In the genomic region with DNA sequence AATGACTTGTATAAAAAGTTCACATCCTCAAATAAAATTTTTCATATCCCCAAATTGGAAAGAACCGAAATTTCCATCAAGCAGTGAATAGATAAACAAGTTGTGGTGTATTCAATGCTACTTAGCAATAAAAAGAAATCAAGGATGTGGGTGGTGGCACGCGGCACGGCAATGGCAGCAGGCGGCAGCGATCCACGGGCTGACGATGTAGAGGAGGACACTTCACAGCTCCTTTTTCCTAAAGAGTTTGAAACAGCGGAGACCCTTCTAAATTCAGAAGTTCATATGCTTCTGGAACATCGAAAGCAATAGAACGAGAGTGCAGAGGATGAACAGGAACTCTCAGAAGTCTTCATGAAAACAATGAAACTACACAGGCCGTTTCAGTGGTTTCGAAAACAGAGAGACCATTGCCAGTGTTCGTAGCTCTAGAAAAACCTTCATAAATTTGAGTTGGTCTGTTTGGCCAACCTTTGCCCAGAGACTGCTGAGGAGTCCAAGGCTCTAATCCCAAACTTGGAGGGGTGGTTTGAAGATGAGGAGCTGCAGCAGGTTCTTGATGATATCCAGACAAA, we compare ENCODE assay signal across 21 cellular contexts. TPM values are rescaled to one million over a fixed set of nuclear protein-coding genes. Genes with fewer than 3 reads are reported as not detected.
DNase-seq lines count a peak whose midpoint lies in the region; ATAC-seq, FAIRE-seq and TF ChIP-seq lines count a peak whose summit lies in the region.
"Had no signal": no experiment of that assay in that cellular context is flagged by ENCODE, and none has a peak within 500 bp of the region (broad histone marks: within the 10 kb centered on the region; RNA-seq: fewer than 3 reads in every experiment).

No MANE protein-coding gene starts in this region.

- H3K9me1 ChIP-seq in K562 (ENCODE audit: control insufficient read depth, insufficient read depth, low read length), result no peaks in the 10 kb centered on the region

- H3K9ac ChIP-seq in KMS-11 (peak overlapping the region; percentile 52; the same call in 1 of the 2 replicates), K562 (ENCODE audit: insufficient read depth in 1 of 2, low read depth in 2 of 2, low read length in 2 of 2) (no peak overlapping the region)

- H3K27ac Mint-ChIP-seq in CD8-positive, alpha-beta memory T cell, result peak overlapping the region; percentile 78 to 96 (median 90)
- H3K27ac Mint-ChIP-seq in activated CD8-positive, alpha-beta T cell treated with anti-CD3 and anti-CD28 coated beads, Interleukin-2, amount 10 ng/mL, durations not matched to agents 7 days and 5 days, result peak overlapping the region; percentile 94

- no peaks in the 10 kb centered on the region for H3K36me3 ChIP-seq in CD8-positive, alpha-beta memory T cell (ENCODE audit: insufficient read depth, low read length)
- no peaks in the 10 kb centered on the region for H3K36me3 ChIP-seq in KMS-11 (ENCODE audit: insufficient read depth)
- H3K36me3 ChIP-seq in K562 (ENCODE audit: control insufficient read depth, insufficient read depth, low read length), result no peaks in the 10 kb centered on the region
- H3K36me3 ChIP-seq: heart left ventricle, lower lobe of right lung, pancreas, sigmoid colon, thyroid gland had no signal

- peaks cover 0 to 19% (median 6%) of the 10 kb centered on the region in 3 donors for H3K36me3 Mint-ChIP-seq in CD8-positive, alpha-beta memory T cell
- H3K36me3 Mint-ChIP-seq in activated CD8-positive, alpha-beta T cell treated with anti-CD3 and anti-CD28 coated beads, Interleukin-2, amount 10 ng/mL, durations not matched to agents 7 days and 5 days (ENCODE audit: low read depth), result peaks cover 38% of the 10 kb centered on the region

- H3K4me1 ChIP-seq in CD8-positive, alpha-beta memory T cell (ENCODE audit: insufficient read depth, low read length), result peaks cover 37% of the 10 kb centered on the region
- H3K4me1 ChIP-seq in KMS-11 (ENCODE audit: low read depth, poor library complexity, severe bottlenecking) (peaks cover 28% of the 10 kb centered on the region), K562 (replicated peaks in 1 of 2; ENCODE audit: control insufficient read depth in 2 of 2, insufficient read depth in 2 of 2, low read length in 2 of 2) (no peaks in the 10 kb centered on the region)
- H3K4me1 ChIP-seq: heart left ventricle, lower lobe of right lung, pancreas, sigmoid colon, thyroid gland had no signal

- POLR2A ChIA-PET in CD8-positive, alpha-beta memory T cell (lab: Charles Lee), result interaction anchor here (1.0 kb wide), 1 partner anchor 180 kb away, joined by 4 read pairs; no protein-coding TSS in a partner anchor
- POLR2A ChIA-PET in activated CD8-positive, alpha-beta T cell treated with anti-CD3 and anti-CD28 coated beads, Interleukin-2, amount 10 ng/mL, durations not matched to agents 7 days and 5 days (lab: Charles Lee), result interaction anchor here (0.7 to 2.6 kb wide), 3 partner anchors 10 to 246 kb away, joined by 3 to 12 read pairs (median 3); no protein-coding TSS in a partner anchor
- POLR2A ChIA-PET in K562 (lab: Yijun Ruan, JAX), result interaction anchor here (0.8 kb wide), 1 partner anchor 211 kb away, joined by 3 read pairs; no protein-coding TSS in a partner anchor

- H2AFZ ChIP-seq in KMS-11 (ENCODE audit: low read depth) (peak overlapping the region; percentile 58; the same call in 1 of the 2 replicates), K562 (ENCODE audit: low read depth, low read length) (peak overlapping the region; percentile 37)

- TF ChIP-seq EP300 in K562 (IDR thresholded peaks at IDR 0.05; ENCODE audit: low read length), result no peak

- TF ChIP-seq RAD21 in K562 (CRISPR knock-in tag; conservative IDR thresholded peaks at IDR 0.05 in 1 of 2, IDR thresholded peaks at IDR 0.05 in 1 of 2), result no peak

- ATAC-seq in activated CD8-positive, alpha-beta T cell treated with anti-CD3 and anti-CD28 coated beads, Interleukin-2, amount 10 ng/mL, durations not matched to agents 7 days and 5 days, result no peak
- ATAC-seq in K562, result no peak
- ATAC-seq: heart left ventricle, lower lobe of right lung, Panc1, pancreas had no signal

- H4K20me1 ChIP-seq in KMS-11 (ENCODE audit: insufficient read depth) (no peaks in the 10 kb centered on the region), K562 (replicated peaks; ENCODE audit: control insufficient read depth, insufficient read depth, low read length) (no peaks in the 10 kb centered on the region)

- H3K4me1 Mint-ChIP-seq in CD8-positive, alpha-beta memory T cell, result peaks cover 23 to 34% (median 33%) of the 10 kb centered on the region in 3 donors
- peaks cover 31% of the 10 kb centered on the region for H3K4me1 Mint-ChIP-seq in activated CD8-positive, alpha-beta T cell treated with anti-CD3 and anti-CD28 coated beads, Interleukin-2, amount 10 ng/mL, durations not matched to agents 7 days and 5 days (ENCODE audit: low read depth)

- BruUV-seq in K562 (replicated peaks; lab: Mats Ljungman, UMichigan), result no TSS peak

- in situ Hi-C loops in K562 (cut with MboI), result no loop called here

- H3K4me3 ChIP-seq in CD8-positive, alpha-beta memory T cell (ENCODE audit: low read length), result peak overlapping the region; percentile 26
- H3K4me3 ChIP-seq in KMS-11 (IDR thresholded peaks at IDR 0.05; ENCODE audit: insufficient read depth, low read depth, low read length) (peak overlapping the region; percentile 18), K562 (no peak overlapping the region)
- H3K4me3 ChIP-seq: heart left ventricle, lower lobe of right lung, pancreas, sigmoid colon, thyroid gland had no signal

- intact Hi-C loops in K562 (cut with micrococcal nuclease), result no loop called here

- no peaks in the 10 kb centered on the region for H3K27me3 ChIP-seq in CD8-positive, alpha-beta memory T cell (ENCODE audit: insufficient read depth, low read length, poor library complexity, severe bottlenecking)
- H3K27me3 ChIP-seq in KMS-11 (ENCODE audit: insufficient read depth, low read depth), result no peaks in the 10 kb centered on the region
- H3K27me3 ChIP-seq in K562 (ENCODE audit: control insufficient read depth in 2 of 2, insufficient read depth in 2 of 2, low read length in 2 of 2), result no peaks in the 10 kb centered on the region
- H3K27me3 ChIP-seq: heart left ventricle, pancreas, sigmoid colon, thyroid gland had no signal

- peaks cover 22 to 36% (median 24%) of the 10 kb centered on the region in 5 donors for H3K9me3 Mint-ChIP-seq in CD8-positive, alpha-beta memory T cell
- peaks cover 39% of the 10 kb centered on the region for H3K9me3 Mint-ChIP-seq in activated CD8-positive, alpha-beta T cell treated with anti-CD3 and anti-CD28 coated beads, Interleukin-2, amount 10 ng/mL, durations not matched to agents 7 days and 5 days (ENCODE audit: insufficient read depth)

- H3K4me2 ChIP-seq in KMS-11 (peak overlapping the region; percentile 85), K562 (ENCODE audit: insufficient read depth, low read length) (no peak overlapping the region; the same call in 1 of the 2 replicates)

- H3K4me3 Mint-ChIP-seq in CD8-positive, alpha-beta memory T cell, result peak overlapping the region; percentile 25 to 91 (median 81)
- peak overlapping the region; percentile 75 for H3K4me3 Mint-ChIP-seq in activated CD8-positive, alpha-beta T cell treated with anti-CD3 and anti-CD28 coated beads, Interleukin-2, amount 10 ng/mL, durations not matched to agents 7 days and 5 days

- WGBS in K562 (ENCODE audit: insufficient coverage, low coverage, missing lambda C conversion rate), result 15% methylated on average over 14 of the region's 14 CpGs

- H3K27me3 Mint-ChIP-seq in CD8-positive, alpha-beta memory T cell, result peaks cover 8 to 14% of the 10 kb centered on the region in 2 donors
- H3K27me3 Mint-ChIP-seq in activated CD8-positive, alpha-beta T cell treated with anti-CD3 and anti-CD28 coated beads, Interleukin-2, amount 10 ng/mL, durations not matched to agents 7 days and 5 days (ENCODE audit: low read depth), result no peaks in the 10 kb centered on the region

- H3K79me2 ChIP-seq in KMS-11 (ENCODE audit: insufficient read depth, low read depth) (no peaks in the 10 kb centered on the region), K562 (ENCODE audit: control insufficient read depth, insufficient read depth, low read length) (no peaks in the 10 kb centered on the region)

- DNase-seq in CD8-positive, alpha-beta memory T cell, result peak in 1 of 5 donors; percentile 37
- DNase-seq in activated CD8-positive, alpha-beta T cell treated with anti-CD3 and anti-CD28 coated beads, Interleukin-2, amount 10 ng/mL, durations not matched to agents 7 days and 5 days, result peak; percentile 55
- DNase-seq in K562 (ENCODE audit: extremely low read depth in 1 of 4, low spot score in 3 of 4) (no peak), DMS53 treated with DMSO at 0.1 percent for 48 hours (lab: John Stamatoyannopoulos, UW; ENCODE audit: unreplicated experiment) (no peak), NCI-H2196 treated with DMSO at 0.1 percent for 48 hours (lab: John Stamatoyannopoulos, UW; ENCODE audit: unreplicated experiment) (no peak), urothelium cell line (ENCODE audit: low spot score) (no peak)
- DNase-seq: anterior cingulate cortex; DMS 273 treated with DMSO at 0.1 percent for 48 hours; heart left ventricle; lower lobe of right lung; MV-4-11; NCI-H748 treated with DMSO at 0.1 percent for 48 hours; pancreas; sigmoid colon; stimulated activated CD8-positive, alpha-beta memory T cell treated with anti-CD3 and anti-CD28 coated beads, Interleukin-4, amount 100 ng/mL, for 48 hours; thyroid gland had no signal

- CTCF ChIA-PET in CD8-positive, alpha-beta memory T cell (lab: Charles Lee), result no interaction called here
- CTCF ChIA-PET in activated CD8-positive, alpha-beta T cell treated with anti-CD3 and anti-CD28 coated beads, Interleukin-2, amount 10 ng/mL, durations not matched to agents 7 days and 5 days (lab: Charles Lee), result interaction anchor here (0.6 to 1.8 kb wide), 9 partner anchors 9 to 394 kb away, joined by 3 to 7 read pairs (median 4); no protein-coding TSS in a partner anchor
- CTCF ChIA-PET in K562 (lab: Yijun Ruan, JAX; ENCODE audit: low intra/inter-chr PET ratio), result no interaction called here

- TF ChIP-seq CTCF in KMS-11 (conservative IDR thresholded peaks at IDR 0.05; ENCODE audit: low read depth, low read length), result no peak
- no peak for TF ChIP-seq CTCF in K562 (IDR thresholded peaks at IDR 0.05 in 2 of 3, conservative IDR thresholded peaks at IDR 0.05 in 1 of 3; ENCODE audit: insufficient read depth in 2 of 3, low read depth in 1 of 3, low read length in 3 of 3)

- no peak for TF ChIP-seq POLR2A in K562 (conservative IDR thresholded peaks at IDR 0.05)

- peaks cover 16% of the 10 kb centered on the region for H3K9me3 ChIP-seq in CD8-positive, alpha-beta memory T cell (ENCODE audit: low read length)
- H3K9me3 ChIP-seq in K562 (replicated peaks; ENCODE audit: control insufficient read depth, insufficient read depth, low read depth, low read length), result peaks cover 6% of the 10 kb centered on the region
- H3K9me3 ChIP-seq: pancreas, thyroid gland had no signal

- H3K27ac ChIP-seq in CD8-positive, alpha-beta memory T cell (ENCODE audit: low read depth, low read length), result no peak overlapping the region
- H3K27ac ChIP-seq in KMS-11 (peak overlapping the region; percentile 74), K562 (ENCODE audit: extremely low read depth, low read depth, low read length) (no peak overlapping the region)
- H3K27ac ChIP-seq: heart left ventricle, lower lobe of right lung, pancreas, sigmoid colon, thyroid gland had no signal

- FAIRE-seq in K562 (lab: Jason Lieb, UNC), result no peak
- no peak for FAIRE-seq in urothelium cell line (lab: Jason Lieb, UNC)
- FAIRE-seq: H1, islet of Langerhans, pancreas had no signal

RNA-seq across cellular contexts. Expression of a gene that starts 9.8 kb away (rescaled TPM):
- not detected for total RNA-seq in CD8-positive, alpha-beta memory T cell
- polyA plus RNA-seq in CD8-positive, alpha-beta memory T cell, result not detected
- under 1 TPM; 0.29 to 0.53 TPM for total RNA-seq in activated CD8-positive, alpha-beta T cell treated with anti-CD3 and anti-CD28 coated beads, Interleukin-2, amount 10 ng/mL, durations not matched to agents 7 days and 5 days
- not detected in 2 replicates for total RNA-seq in K562 (2011; cell fraction: chromatin; rRNA removed; ENCODE audit: low replicate concordance)
- total RNA-seq in K562 (2011; cell fraction: nucleolus; rRNA removed), result not detected in 2 replicates
- total RNA-seq in K562 (2011; cell fraction: nucleoplasm; rRNA removed), result not detected in 2 replicates
- total RNA-seq in K562 (2014; rRNA removed) (not detected in 2 replicates), K562 (2014; rRNA removed; fragmentation: Illumina TruSeq; extraction: Trizol) (not detected in 2 replicates), K562 (2015; rRNA removed; fragmentation: Illumina TruSeq; extraction: Trizol) (not detected in 2 replicates), K562 (2021) (not detected in 2 replicates)
- polyA plus RNA-seq in K562 (2011; rRNA removed) (not detected in 2 replicates), K562 (2014; fragmentation: Illumina TruSeq; extraction: Trizol) (not detected in 2 replicates), K562 (2014; fragmentation: Nextera tagmentation; extraction: Ambion mirVana) (not detected), K562 (2014; rRNA removed) (not detected in 2 replicates)
- not detected in 2 replicates for polyA plus RNA-seq in K562 (2011; cell fraction: cytosol; rRNA removed)
- polyA plus RNA-seq in K562 (2011; cell fraction: nucleus; rRNA removed), result not detected in 2 replicates
- not detected in 2 replicates for polyA plus RNA-seq in K562 (2012)
- not detected in 2 replicates for polyA minus RNA-seq in K562 (2011; rRNA and poly(A)+ RNA removed)
- not detected in 2 replicates for polyA minus RNA-seq in K562 (2011; cell fraction: cytosol; rRNA and poly(A)+ RNA removed)
- polyA minus RNA-seq in K562 (2011; cell fraction: nucleus; rRNA and poly(A)+ RNA removed), result not detected in 2 replicates
- total RNA-seq: cerebellum, H1, heart left ventricle, lower lobe of right lung, pancreas, sigmoid colon, thyroid gland had no signal
- polyA plus RNA-seq: H1, heart left ventricle, pancreas, sigmoid colon had no signal

RNA-seq across cellular contexts. Expression of a gene that starts 17.6 kb away (rescaled TPM):
- total RNA-seq in CD8-positive, alpha-beta memory T cell, result not detected
- not detected for polyA plus RNA-seq in CD8-positive, alpha-beta memory T cell
- total RNA-seq in activated CD8-positive, alpha-beta T cell treated with anti-CD3 and anti-CD28 coated beads, Interleukin-2, amount 10 ng/mL, durations not matched to agents 7 days and 5 days, result not detected
- not detected in 2 replicates for total RNA-seq in K562 (2011; cell fraction: chromatin; rRNA removed; ENCODE audit: low replicate concordance)
- total RNA-seq in K562 (2011; cell fraction: nucleolus; rRNA removed), result not detected in 2 replicates
- total RNA-seq in K562 (2011; cell fraction: nucleoplasm; rRNA removed), result not detected in 2 replicates
- total RNA-seq in K562 (2014; rRNA removed) (not detected in 2 replicates), K562 (2014; rRNA removed; fragmentation: Illumina TruSeq; extraction: Trizol) (not detected in 2 replicates), K562 (2015; rRNA removed; fragmentation: Illumina TruSeq; extraction: Trizol) (not detected in 2 replicates), K562 (2021) (not detected in 2 replicates)
- polyA plus RNA-seq in K562 (2011; rRNA removed) (not detected in 2 replicates), K562 (2014; fragmentation: Illumina TruSeq; extraction: Trizol) (not detected in 2 replicates), K562 (2014; fragmentation: Nextera tagmentation; extraction: Ambion mirVana) (not detected), K562 (2014; rRNA removed) (not detected in 2 replicates)
- not detected in 2 replicates for polyA plus RNA-seq in K562 (2011; cell fraction: cytosol; rRNA removed)
- polyA plus RNA-seq in K562 (2011; cell fraction: nucleus; rRNA removed), result 0.46 TPM in 1 of 2 replicates, not detected in the other
- 0.10 TPM in 1 of 2 replicates, not detected in the other for polyA plus RNA-seq in K562 (2012)
- polyA minus RNA-seq in K562 (2011; rRNA and poly(A)+ RNA removed), result not detected in 2 replicates
- not detected in 2 replicates for polyA minus RNA-seq in K562 (2011; cell fraction: cytosol; rRNA and poly(A)+ RNA removed)
- polyA minus RNA-seq in K562 (2011; cell fraction: nucleus; rRNA and poly(A)+ RNA removed), result not detected in 2 replicates
- total RNA-seq: cerebellum, H1, heart left ventricle, lower lobe of right lung, pancreas, sigmoid colon, thyroid gland had no signal
- polyA plus RNA-seq: heart left ventricle, pancreas had no signal

RNA-seq across cellular contexts. Expression of a gene that starts 57.2 kb away (rescaled TPM):
- not detected for total RNA-seq in CD8-positive, alpha-beta memory T cell
- polyA plus RNA-seq in CD8-positive, alpha-beta memory T cell, result not detected
- total RNA-seq in activated CD8-positive, alpha-beta T cell treated with anti-CD3 and anti-CD28 coated beads, Interleukin-2, amount 10 ng/mL, durations not matched to agents 7 days and 5 days, result not detected
- not detected in 2 replicates for total RNA-seq in K562 (2011; cell fraction: chromatin; rRNA removed; ENCODE audit: low replicate concordance)
- total RNA-seq in K562 (2011; cell fraction: nucleolus; rRNA removed), result not detected in 2 replicates
- not detected in 2 replicates for total RNA-seq in K562 (2011; cell fraction: nucleoplasm; rRNA removed)
- total RNA-seq in K562 (2014; rRNA removed) (not detected in 2 replicates), K562 (2014; rRNA removed; fragmentation: Illumina TruSeq; extraction: Trizol) (not detected in 2 replicates), K562 (2015; rRNA removed; fragmentation: Illumina TruSeq; extraction: Trizol) (not detected in 2 replicates), K562 (2021) (not detected in 2 replicates)
- polyA plus RNA-seq in K562 (2011; rRNA removed) (not detected in 2 replicates), K562 (2014; fragmentation: Illumina TruSeq; extraction: Trizol) (not detected in 2 replicates), K562 (2014; fragmentation: Nextera tagmentation; extraction: Ambion mirVana) (not detected), K562 (2014; rRNA removed) (not detected in 2 replicates)
- polyA plus RNA-seq in K562 (2011; cell fraction: cytosol; rRNA removed), result 0.09 TPM in 1 of 2 replicates, not detected in the other
- not detected in 2 replicates for polyA plus RNA-seq in K562 (2011; cell fraction: nucleus; rRNA removed)
- not detected in 2 replicates for polyA plus RNA-seq in K562 (2012)
- polyA minus RNA-seq in K562 (2011; rRNA and poly(A)+ RNA removed), result not detected in 2 replicates
- not detected in 2 replicates for polyA minus RNA-seq in K562 (2011; cell fraction: cytosol; rRNA and poly(A)+ RNA removed)
- polyA minus RNA-seq in K562 (2011; cell fraction: nucleus; rRNA and poly(A)+ RNA removed), result not detected in 2 replicates
- total RNA-seq: cerebellum, H1, heart left ventricle, lower lobe of right lung, pancreas, sigmoid colon, thyroid gland had no signal
- polyA plus RNA-seq: H1, heart left ventricle, pancreas, sigmoid colon had no signal
